ENCODE assay signal across 10 cellular contexts in the genomic region with DNA sequence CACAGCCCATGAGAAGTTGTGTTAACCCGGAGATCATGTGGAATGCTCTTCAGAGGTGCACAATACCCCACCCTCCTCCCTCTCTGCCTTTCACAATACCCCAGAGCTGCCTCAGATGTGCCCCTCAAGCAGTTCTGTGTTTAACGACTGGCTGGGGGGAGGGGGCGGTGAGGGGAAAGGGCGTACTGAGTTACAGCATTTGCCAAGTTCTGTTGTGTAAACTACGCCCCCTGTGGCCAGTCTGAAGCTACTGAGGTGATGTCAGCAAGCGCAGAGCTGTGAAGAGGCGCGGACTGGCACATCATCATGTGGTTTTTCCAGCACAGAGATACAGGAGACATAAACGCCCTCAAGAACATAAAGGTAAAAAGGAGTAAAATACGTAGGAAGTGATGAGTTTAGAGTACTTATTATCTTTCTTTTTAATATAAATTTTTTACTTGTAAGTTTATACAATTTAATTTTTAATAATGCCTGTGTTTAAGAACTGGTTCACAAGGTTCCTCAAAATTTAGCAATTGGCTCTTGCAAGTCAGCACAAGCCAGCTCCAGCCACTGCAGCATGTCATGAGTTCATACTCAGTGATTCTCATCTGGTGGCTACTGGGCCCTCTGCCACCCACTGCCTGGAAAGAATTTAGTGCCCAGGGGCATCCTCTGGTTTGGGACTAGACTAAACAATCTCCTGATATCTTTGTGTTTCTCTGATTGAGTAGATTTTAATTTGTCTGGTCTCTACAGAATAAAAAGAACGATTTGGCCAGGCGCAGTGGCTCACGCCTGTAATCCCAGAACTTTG. TPM values are rescaled to one million over a fixed set of nuclear protein-coding genes. Genes with fewer than 3 reads are reported as not detected.
DNase-seq lines count a peak whose midpoint lies in the region; ATAC-seq and TF ChIP-seq lines count a peak whose summit lies in the region.
"Had no signal": no experiment of that assay in that cellular context is flagged by ENCODE, and none has a peak within 500 bp of the region (broad histone marks: within the 10 kb centered on the region; RNA-seq: fewer than 3 reads in every experiment).

No MANE protein-coding gene starts in this region.

- no peaks in the 10 kb centered on the region for H4K20me1 ChIP-seq in SK-N-SH (ENCODE audit: insufficient read depth)

- intact Hi-C loops in left ventricle myocardium inferior (cut with micrococcal nuclease) = no loop called here

- H3F3A ChIP-seq in SK-N-SH (replicated peaks; ENCODE audit: insufficient read depth) = no peaks in the 10 kb centered on the region

- in situ Hi-C loops in ACHN (cut with HindIII; ENCODE audit: low pct_ligation_motif_present, low pct_unique_long_range_greater_than_20kb, low sequenced_read_pairs) = no loop called here

- TF ChIP-seq EP300 in SK-N-SH (IDR thresholded peaks at IDR 0.05; ENCODE audit: borderline replicate concordance in 1 of 2, low read depth in 1 of 2, low read length in 1 of 2) = peak in 1 of 2 experiments; percentile 36; a peak in 1 of 4 replicates

- no peaks in the 10 kb centered on the region for H3K36me3 ChIP-seq in SK-N-SH (replicated peaks in 1 of 2; ENCODE audit: control insufficient read depth in 1 of 2, insufficient read depth in 2 of 2, low read length in 1 of 2)
- no peaks in the 10 kb centered on the region for H3K36me3 ChIP-seq in left ventricle myocardium inferior

- no peak overlapping the region for H2AFZ ChIP-seq in SK-N-SH (ENCODE audit: low read depth)

- DNase-seq in ACHN (peak; percentile 4), ELR (ENCODE audit: low read depth) (peak; percentile 42), SK-N-SH (peak; percentile 78), fibroblast of the aortic adventitia (ENCODE audit: low read depth) (peak; percentile 10), NCI-H2171 (lab: John Stamatoyannopoulos, UW) (no peak), cortex of kidney (lab: John Stamatoyannopoulos, UW) (no peak), left ventricle myocardium inferior (no peak)
- DNase-seq: midbrain had no signal

- no peak overlapping the region for H3K4me3 ChIP-seq in SK-N-SH (ENCODE audit: low read depth in 2 of 2, low read length in 1 of 2)
- no peak overlapping the region for H3K4me3 ChIP-seq in fibroblast of the aortic adventitia (ENCODE audit: low read depth, low read length)
- H3K4me3 ChIP-seq in left ventricle myocardium inferior = no peak overlapping the region

- CTCF ChIA-PET in SK-N-SH (lab: Yijun Ruan, JAX) = interaction anchor here (1.0 to 11.9 kb wide), 2 partner anchors 11 to 66 kb away, joined by 4 to 70 read pairs; no protein-coding TSS in a partner anchor

- no peak overlapping the region for H3K4me2 ChIP-seq in SK-N-SH

- TF ChIP-seq CTCF in SK-N-SH (IDR thresholded peaks at IDR 0.05) (peak; percentile 33; the same call in 1 of the 2 replicates), fibroblast of the aortic adventitia (IDR thresholded peaks at IDR 0.05; ENCODE audit: insufficient read depth, low read length) (peak; percentile 19), left ventricle myocardium inferior (IDR thresholded peaks at IDR 0.05; ENCODE audit: borderline replicate concordance) (no peak)

- no peak for ATAC-seq in HG03521 (IDR thresholded peaks at IDR 0.05; ENCODE audit: unreplicated experiment)

- no peak for TF ChIP-seq RAD21 in SK-N-SH (IDR thresholded peaks at IDR 0.05; ENCODE audit: low read length)

- H3K27me3 ChIP-seq in SK-N-SH (ENCODE audit: insufficient read depth) (peaks cover 8% of the 10 kb centered on the region; the same call in 1 of the 2 replicates), left ventricle myocardium inferior (ENCODE audit: low read depth) (no peaks in the 10 kb centered on the region)

- H3K79me2 ChIP-seq in SK-N-SH (ENCODE audit: insufficient read depth) = no peaks in the 10 kb centered on the region

- H3K9me3 ChIP-seq in SK-N-SH = no peaks in the 10 kb centered on the region
- no peaks in the 10 kb centered on the region for H3K9me3 ChIP-seq in left ventricle myocardium inferior (replicated peaks)

- POLR2A ChIA-PET in SK-N-SH (lab: Yijun Ruan, JAX) = no interaction called here

- H3K9me2 ChIP-seq in SK-N-SH = no peaks in the 10 kb centered on the region

- H3K9ac ChIP-seq in SK-N-SH = no peak overlapping the region

- peaks cover 0 to 15% of the 10 kb centered on the region in 2 experiments; a peak in 1 of 4 replicates for H3K4me1 ChIP-seq in SK-N-SH (ENCODE audit: control insufficient read depth in 1 of 2, insufficient read depth in 2 of 2, low read depth in 1 of 2, low read length in 1 of 2)
- peaks cover 9% of the 10 kb centered on the region for H3K4me1 ChIP-seq in left ventricle myocardium inferior

- WGBS in SK-N-SH (ENCODE audit: low lambda C conversion rate) = 69% methylated on average over 13 of the region's 13 CpGs

- peak overlapping the region in 1 of 2 experiments; percentile 65; a peak in 1 of 4 replicates for H3K27ac ChIP-seq in SK-N-SH (ENCODE audit: low read depth in 2 of 2, low read length in 1 of 2)
- H3K27ac ChIP-seq in left ventricle myocardium inferior (replicated peaks) = no peak overlapping the region

TF ChIP-seq in SK-N-SH, 30 proteins besides CTCF, POLR2A, EP300 and RAD21:
- no peak for TF ChIP-seq FOXM1 (IDR thresholded peaks at IDR 0.05; ENCODE audit: low read depth)
- TF ChIP-seq FOXJ3 (CRISPR knock-in tag; IDR thresholded peaks at IDR 0.05) = 0 out of 2 replicates have a peak, but pooled peaks have one; percentile 41
- no peak for TF ChIP-seq FOSL2 (IDR thresholded peaks at IDR 0.05; ENCODE audit: borderline replicate concordance, low read depth)
- peak; percentile 52; the same call in 1 of the 2 replicates for TF ChIP-seq RCOR1 (IDR thresholded peaks at IDR 0.05; ENCODE audit: low read length)
- TF ChIP-seq GATA2 (CRISPR knock-in tag; IDR thresholded peaks at IDR 0.05) = peak; percentile 65
- TF ChIP-seq JUND (IDR thresholded peaks at IDR 0.05) = no peak

RNA-seq across cellular contexts. Expression of a gene that starts 1.7 kb away (rescaled TPM):
- not detected in 2 replicates for polyA plus RNA-seq in SK-N-SH (2012; rRNA removed)
- polyA plus RNA-seq in SK-N-SH (2012; cell fraction: cytosol; rRNA removed) = not detected in 2 replicates
- not detected in 2 replicates for polyA plus RNA-seq in SK-N-SH (2012; cell fraction: nucleus; rRNA removed)
- total RNA-seq in fibroblast of the aortic adventitia (ENCODE audit: low replicate concordance) (not detected in 2 replicates), left ventricle myocardium inferior (not detected)

RNA-seq across cellular contexts. Expression of a gene that starts 33.9 kb away (rescaled TPM):
- 63.6 and 81.7 TPM in 2 replicates for polyA plus RNA-seq in SK-N-SH (2012; rRNA removed)
- 79.4 and 82.9 TPM in 2 replicates for polyA plus RNA-seq in SK-N-SH (2012; cell fraction: cytosol; rRNA removed)
- 56.2 and 70.6 TPM in 2 replicates for polyA plus RNA-seq in SK-N-SH (2012; cell fraction: nucleus; rRNA removed)
- total RNA-seq in fibroblast of the aortic adventitia (ENCODE audit: low replicate concordance) (44.6 and 61.2 TPM in 2 replicates), left ventricle myocardium inferior (54.4 TPM)

RNA-seq across cellular contexts. Expression of a gene that starts 47.6 kb away (rescaled TPM):
- not detected in 2 replicates for polyA plus RNA-seq in SK-N-SH (2012; rRNA removed)
- not detected in 2 replicates for polyA plus RNA-seq in SK-N-SH (2012; cell fraction: cytosol; rRNA removed)
- not detected in 2 replicates for polyA plus RNA-seq in SK-N-SH (2012; cell fraction: nucleus; rRNA removed)
- not detected in 2 replicates for total RNA-seq in fibroblast of the aortic adventitia (ENCODE audit: low replicate concordance)
- not detected for total RNA-seq in left ventricle myocardium inferior
- total RNA-seq: cardiac septum had no signal

Comparison
In these comparisons a context has a peak if more than half of its experiments do, and no peak if none do; other contexts are left out.
1. DNase-seq: peak in ACHN (single experiment), ELR (single experiment), SK-N-SH (single experiment) and fibroblast of the aortic adventitia (single experiment); none in NCI-H2171 (single experiment), cortex of kidney (single experiment) and left ventricle myocardium inferior (single experiment).